In genomic region chr1:61825398-61825797, GRCh38 we compare ENCODE assay signal across 18 cellular contexts.
DNase-seq lines count a peak whose midpoint lies in the region; ATAC-seq and TF ChIP-seq lines count a peak whose summit lies in the region.
"Had no signal": no experiment of that assay in that cellular context is flagged by ENCODE, and none has a peak within 500 bp of the region (broad histone marks: within the 10 kb centered on the region; RNA-seq: fewer than 3 reads in every experiment).

No MANE protein-coding gene starts in this region.

- H3K27ac ChIP-seq in thoracic aorta: peak overlapping the region; percentile 1 to 5
- H3K27ac ChIP-seq: BLaER1 had no signal

- CTCF ChIA-PET in BJ (lab: Yijun Ruan, JAX): no interaction called here

- ATAC-seq in thoracic aorta (ENCODE audit: insufficient number of reproducible peaks, low FRiP score, low read depth): no peak

- no peaks in the 10 kb centered on the region; the same call in 1 of the 2 replicates for H3K36me3 ChIP-seq in BJ (ENCODE audit: control insufficient read depth, insufficient read depth, low read length)
- H3K36me3 ChIP-seq in thoracic aorta: peaks cover 20% of the 10 kb centered on the region
- H3K36me3 ChIP-seq: BLaER1 had no signal

- in situ Hi-C loops in astrocyte of the cerebellum (cut with HindIII; ENCODE audit: low sequenced_read_pairs) (no loop called here), KBM-7 (cut with MboI; ENCODE audit: low pct_unique_long_range_greater_than_20kb, low sequenced_read_pairs) (no loop called here)

- TF ChIP-seq CTCF in BJ (IDR thresholded peaks at IDR 0.05; ENCODE audit: insufficient read depth, low read depth, low read length) (no peak), astrocyte of the cerebellum (IDR thresholded peaks at IDR 0.05; ENCODE audit: low read depth, low read length, missing control alignments) (no peak), thoracic aorta (IDR thresholded peaks at IDR 0.05) (no peak)

- POLR2A ChIA-PET in BJ (lab: Charles Lee): interaction anchor here (0.5 to 0.6 kb wide), 3 partner anchors 11 to 606 kb away, joined by 3 read pairs; no protein-coding TSS in a partner anchor

- H3K4me3 ChIP-seq in BJ (ENCODE audit: low read depth, low read length) (no peak overlapping the region), astrocyte of the cerebellum (ENCODE audit: low read depth, low read length) (no peak overlapping the region), thoracic aorta (no peak overlapping the region)
- H3K4me3 ChIP-seq: BLaER1 had no signal

- H3K9me3 ChIP-seq in thoracic aorta: no peaks in the 10 kb centered on the region
- H3K9me3 ChIP-seq: BLaER1 had no signal

- H3K27me3 ChIP-seq in BJ (ENCODE audit: control insufficient read depth, insufficient read depth, low read length) (no peaks in the 10 kb centered on the region), thoracic aorta (replicated peaks; ENCODE audit: insufficient read depth) (no peaks in the 10 kb centered on the region)
- H3K27me3 ChIP-seq: BLaER1 had no signal

- peaks cover 0 to 22% of the 10 kb centered on the region in 2 donors for H3K4me1 ChIP-seq in thoracic aorta (ENCODE audit: control insufficient read depth in 1 of 2, low read depth in 2 of 2)
- H3K4me1 ChIP-seq: BLaER1 had no signal

- DNase-seq in BJ (ENCODE audit: low read depth) (peak; percentile 39), astrocyte of the cerebellum (ENCODE audit: low read depth) (peak; percentile 9), left kidney (ENCODE audit: low read depth, low spot score) (peak; percentile 16), thoracic aorta (ENCODE audit: low spot score) (no peak), KBM-7 (no peak), NCI-H1092 treated with DMSO at 0.1 percent for 48 hours (lab: John Stamatoyannopoulos, UW) (no peak)
- DNase-seq in activated CD8-positive, alpha-beta memory T cell treated with anti-CD3 and anti-CD28 coated beads for 24 hours: no peak
- DNase-seq: CD8-positive, alpha-beta memory T cell; DND-41; GDM1; GOT3; MV-4-11; NCI-H1417 treated with DMSO at 0.1 percent for 48 hours; NCI-H1930; NCI-H526 treated with DMSO at 0.1 percent for 48 hours; NK-92 treated with Interleukin-12 subunit alpha and Interleukin-12 subunit beta, amount 100 ng/mL, for 24 hours; SHP77 had no signal

Comparison
In these comparisons a context has a peak if more than half of its experiments do, and no peak if none do; other contexts are left out.
1. DNase-seq: peak in BJ (single experiment), astrocyte of the cerebellum (single experiment) and left kidney (single experiment); none in thoracic aorta (single experiment), activated CD8-positive, alpha-beta memory T cell treated with anti-CD3 and anti-CD28 coated beads for 24 hours (single experiment), KBM-7 (single experiment) and NCI-H1092 treated with DMSO at 0.1 percent for 48 hours (single experiment).